Comparison of ENCODE assay signal across 11 cellular contexts in genomic region chr16:8720080-8720966, GRCh38. TPM values are rescaled to one million over a fixed set of nuclear protein-coding genes. Genes with fewer than 3 reads are reported as not detected.
A peak's percentile ranks its signal among the peaks of the same experiment; 100 is the strongest.
DNase-seq lines count a peak whose midpoint lies in the region; ATAC-seq and TF ChIP-seq lines count a peak whose summit lies in the region.
"Had no signal": no experiment of that assay in that cellular context is flagged by ENCODE, and none has a peak within 500 bp of the region (broad histone marks: within the 10 kb centered on the region; RNA-seq: fewer than 3 reads in every experiment).

No MANE protein-coding gene starts in this region.

- H3K9ac ChIP-seq in SK-N-SH = no peak overlapping the region
- H3K9ac ChIP-seq: BLaER1 had no signal

- 0 out of 2 replicates have a peak, but pooled peaks have one; percentile 10 for TF ChIP-seq RAD21 in SK-N-SH (IDR thresholded peaks at IDR 0.05; ENCODE audit: low read length)

- POLR2A ChIA-PET in SK-N-SH (lab: Yijun Ruan, JAX) = no interaction called here

- H3K4me3 ChIP-seq in BE2C (ENCODE audit: low read depth, low read length) (peak overlapping the region; percentile 36), SK-N-SH (ENCODE audit: low read depth in 2 of 2, low read length in 1 of 2) (no peak overlapping the region)
- H3K4me3 ChIP-seq: BLaER1, sigmoid colon had no signal

- 53% methylated on average over 13 of the region's 14 CpGs for WGBS in SK-N-SH (ENCODE audit: low lambda C conversion rate)

- H3K4me2 ChIP-seq in SK-N-SH = no peak overlapping the region
- H3K4me2 ChIP-seq: BLaER1 had no signal

- H3F3A ChIP-seq in SK-N-SH (replicated peaks; ENCODE audit: insufficient read depth) = no peaks in the 10 kb centered on the region

- no peaks in the 10 kb centered on the region for H4K20me1 ChIP-seq in SK-N-SH (ENCODE audit: insufficient read depth)
- H4K20me1 ChIP-seq: BLaER1 had no signal

- H3K27me3 ChIP-seq in BE2C = no peaks in the 10 kb centered on the region
- no peaks in the 10 kb centered on the region for H3K27me3 ChIP-seq in SK-N-SH (ENCODE audit: insufficient read depth)
- H3K27me3 ChIP-seq: BLaER1, sigmoid colon had no signal

- H3K9me3 ChIP-seq in BE2C = no peaks in the 10 kb centered on the region
- H3K9me3 ChIP-seq in SK-N-SH = no peaks in the 10 kb centered on the region

- TF ChIP-seq EP300 in SK-N-SH (IDR thresholded peaks at IDR 0.05; ENCODE audit: borderline replicate concordance in 1 of 2, low read depth in 1 of 2, low read length in 1 of 2) = no peak

- peak overlapping the region in 1 of 2 experiments; percentile 65; a peak in 2 of 4 replicates for H3K27ac ChIP-seq in SK-N-SH (ENCODE audit: low read depth in 2 of 2, low read length in 1 of 2)
- H3K27ac ChIP-seq: BLaER1, sigmoid colon had no signal

- H3K36me3 ChIP-seq in BE2C (no peaks in the 10 kb centered on the region), SK-N-SH (replicated peaks in 1 of 2; ENCODE audit: control insufficient read depth in 1 of 2, insufficient read depth in 2 of 2, low read length in 1 of 2) (no peaks in the 10 kb centered on the region)
- H3K36me3 ChIP-seq: sigmoid colon had no signal

- TF ChIP-seq CTCF in BE2C (IDR thresholded peaks at IDR 0.05; ENCODE audit: low read depth, low read length) = no peak
- no peak for TF ChIP-seq CTCF in SK-N-SH (IDR thresholded peaks at IDR 0.05)

- H3K4me1 ChIP-seq in BE2C = peaks cover 25% of the 10 kb centered on the region
- H3K4me1 ChIP-seq in SK-N-SH (ENCODE audit: control insufficient read depth in 1 of 2, insufficient read depth in 2 of 2, low read depth in 1 of 2, low read length in 1 of 2) = peaks cover 0 to 26% of the 10 kb centered on the region in 2 experiments; a peak in 2 of 4 replicates
- H3K4me1 ChIP-seq: sigmoid colon had no signal

- CTCF ChIA-PET in SK-N-SH (lab: Yijun Ruan, JAX) = interaction anchor here (0.8 to 1.6 kb wide), 8 partner anchors 15 to 160 kb away, joined by 3 to 6 read pairs (median 4); partner anchors contain the start of gene TMEM186

- ATAC-seq in GM21619 (IDR thresholded peaks at IDR 0.05; ENCODE audit: unreplicated experiment) (no peak), GM18858 (IDR thresholded peaks at IDR 0.05; ENCODE audit: unreplicated experiment) (no peak)

- no peaks in the 10 kb centered on the region for H3K9me2 ChIP-seq in SK-N-SH

- H3K79me2 ChIP-seq in SK-N-SH (ENCODE audit: insufficient read depth) = no peaks in the 10 kb centered on the region

- no peak overlapping the region for H2AFZ ChIP-seq in SK-N-SH (ENCODE audit: low read depth)

- DNase-seq in BE2C = peak; percentile 87
- peak; percentile 37 for DNase-seq in NAMALWA (ENCODE audit: low spot score)
- DNase-seq in SK-N-SH = peak; percentile 80
- DNase-seq in kidney tubule cell (ENCODE audit: low spot score) = peak; percentile 83
- no peak for DNase-seq in AG20443 (ENCODE audit: low spot score)
- no peak for DNase-seq in SKM-1 (lab: John Stamatoyannopoulos, UW; ENCODE audit: unreplicated experiment)
- DNase-seq: activated naive CD4-positive, alpha-beta T cell treated with Interleukin-2 at 50 U/mL for 16 hours; sigmoid colon had no signal

TF ChIP-seq in SK-N-SH, 30 proteins besides CTCF, POLR2A, EP300 and RAD21:
- peak; percentile 74; the same call in 1 of the 2 replicates for TF ChIP-seq RFX5 (IDR thresholded peaks at IDR 0.05; ENCODE audit: low read length)
- TF ChIP-seq MXI1 (IDR thresholded peaks at IDR 0.05; ENCODE audit: low read depth, low read length) = peak; percentile 66; the same call in 1 of the 2 replicates
- TF ChIP-seq GATA2 (CRISPR knock-in tag; IDR thresholded peaks at IDR 0.05) = peak; percentile 23; the same call in 1 of the 2 replicates
- TF ChIP-seq USF1 (IDR thresholded peaks at IDR 0.05; ENCODE audit: borderline replicate concordance, low read depth) = no peak

RNA-seq across cellular contexts. Expression of gene ABAT, which starts 45.9 kb away (rescaled TPM):
- polyA plus RNA-seq in BE2C (2012; ENCODE audit: insufficient read depth, insufficient read length, low read depth) = 20.4 TPM
- polyA plus RNA-seq in SK-N-SH (2012; rRNA removed) = 4.7 and 7.3 TPM in 2 replicates
- polyA plus RNA-seq in SK-N-SH (2012; cell fraction: cytosol; rRNA removed) = 5.2 and 6.2 TPM in 2 replicates
- 5.2 and 7.9 TPM in 2 replicates for polyA plus RNA-seq in SK-N-SH (2012; cell fraction: nucleus; rRNA removed)

Comparison
In these comparisons a context has a peak if more than half of its experiments do, and no peak if none do; other contexts are left out.
1. DNase-seq: peak in BE2C (single experiment), NAMALWA (single experiment), SK-N-SH (single experiment) and kidney tubule cell (single experiment); none in AG20443 (single experiment) and SKM-1 (single experiment).